In genomic region chr20:25397827-25398226, GRCh38 we compare ENCODE assay signal across 21 cellular contexts. TPM values are rescaled to one million over a fixed set of nuclear protein-coding genes. Genes with fewer than 3 reads are reported as not detected.
DNase-seq lines count a peak whose midpoint lies in the region; ATAC-seq and TF ChIP-seq lines count a peak whose summit lies in the region.
"Had no signal": no experiment of that assay in that cellular context is flagged by ENCODE, and none has a peak within 500 bp of the region (broad histone marks: within the 10 kb centered on the region; RNA-seq: fewer than 3 reads in every experiment).

No MANE protein-coding gene starts in this region.

- H3F3A ChIP-seq in neural progenitor cell (ENCODE audit: low read depth) = peaks cover 5% of the 10 kb centered on the region

- no peak overlapping the region for H3K4me3 Mint-ChIP-seq in neural progenitor cell
- H3K4me3 Mint-ChIP-seq in T-helper 2 cell treated with Interferon-gamma antibody and Interleukin-4, amounts not matched to agents 5 μg/mL and 100 μg/mL, for 36 hours = no peak overlapping the region
- H3K4me3 Mint-ChIP-seq: activated B cell treated with CpG ODN at 0.5 μM for 24 hours; naive thymus-derived CD8-positive, alpha-beta T cell; stimulated activated naive CD8-positive, alpha-beta T cell treated with anti-CD3 and anti-CD28 coated beads, Interleukin-15, amount 100 ng/mL, for 72 hours; T-cell had no signal

- H3K9ac ChIP-seq in neural progenitor cell = no peak overlapping the region

- peaks cover 0 to 12% (median 2%) of the 10 kb centered on the region in 4 donors for H3K9me3 ChIP-seq in Peyer's patch
- peaks cover 4% of the 10 kb centered on the region for H3K9me3 ChIP-seq in neural progenitor cell (ENCODE audit: low read depth)
- H3K9me3 ChIP-seq: adrenal gland had no signal

- no peak for TF ChIP-seq POLR2A in Peyer's patch (IDR thresholded peaks at IDR 0.05)

- TF ChIP-seq CTCF in C4-2B (conservative IDR thresholded peaks at IDR 0.05) = no peak
- TF ChIP-seq CTCF in Peyer's patch (IDR thresholded peaks at IDR 0.05) = no peak
- TF ChIP-seq CTCF in neural progenitor cell (IDR thresholded peaks at IDR 0.05) = no peak

- H3K27ac Mint-ChIP-seq in neural progenitor cell = no peak overlapping the region
- no peak overlapping the region for H3K27ac Mint-ChIP-seq in T-helper 2 cell treated with Interferon-gamma antibody and Interleukin-4, amounts not matched to agents 5 μg/mL and 100 μg/mL, for 36 hours
- H3K27ac Mint-ChIP-seq: activated B cell treated with CpG ODN at 0.5 μM for 24 hours; activated T-helper 2 cell treated with anti-CD3 and anti-CD28 coated beads, Interferon-gamma antibody, Interleukin-2, Interleukin-4, amounts not matched to agents 10 μg/mL and 5 μg/mL and 100 μg/mL, durations not matched to agents 14 hours and 24 hours and 36 hours; naive thymus-derived CD8-positive, alpha-beta T cell; stimulated activated naive CD8-positive, alpha-beta T cell treated with anti-CD3 and anti-CD28 coated beads, Interleukin-15, amount 100 ng/mL, for 72 hours; T-cell had no signal

- no peak overlapping the region for H2AFZ ChIP-seq in neural progenitor cell (replicated peaks)

- DNase-seq in HT-29 (ENCODE audit: low spot score) (peak; percentile 84), Peyer's patch (peak in 1 of 3 donors; percentile 51), left colon (no peak), neural progenitor cell (ENCODE audit: low spot score) (no peak)
- DNase-seq in T-helper 2 cell treated with Interferon-gamma antibody and Interleukin-4, amounts not matched to agents 5 μg/mL and 100 μg/mL, for 36 hours (ENCODE audit: low spot score) = no peak
- DNase-seq in activated CD4-positive, CD25-positive, alpha-beta regulatory T cell treated with anti-CD3 and anti-CD28 coated beads, Interleukin-2, amount 50 U/mL, for 72 hours = no peak
- DNase-seq: activated B cell treated with CpG ODN at 0.5 μM for 24 hours; adrenal gland; central memory CD4-positive, alpha-beta T cell; left ventricle myocardium superior; naive thymus-derived CD8-positive, alpha-beta T cell; NCI-H187; NCI-H524; psoas muscle; stimulated activated naive CD8-positive, alpha-beta T cell treated with anti-CD3 and anti-CD28 coated beads, Interleukin-15, amount 100 ng/mL, for 72 hours; T-cell had no signal

- peaks cover 16% of the 10 kb centered on the region for H3K4me1 Mint-ChIP-seq in neural progenitor cell
- H3K4me1 Mint-ChIP-seq in T-helper 2 cell treated with Interferon-gamma antibody and Interleukin-4, amounts not matched to agents 5 μg/mL and 100 μg/mL, for 36 hours (ENCODE audit: low read depth) = peaks cover 6% of the 10 kb centered on the region
- H3K4me1 Mint-ChIP-seq: naive thymus-derived CD8-positive, alpha-beta T cell; stimulated activated naive CD8-positive, alpha-beta T cell treated with anti-CD3 and anti-CD28 coated beads, Interleukin-15, amount 100 ng/mL, for 72 hours; T-cell had no signal

- no peaks in the 10 kb centered on the region for H3K79me2 ChIP-seq in neural progenitor cell (ENCODE audit: low read depth)

- H3K9me3 Mint-ChIP-seq in neural progenitor cell = peaks cover 20% of the 10 kb centered on the region
- peaks cover 12% of the 10 kb centered on the region for H3K9me3 Mint-ChIP-seq in T-helper 2 cell treated with Interferon-gamma antibody and Interleukin-4, amounts not matched to agents 5 μg/mL and 100 μg/mL, for 36 hours

- H3K4me3 ChIP-seq in Peyer's patch = peak overlapping the region in 1 of 4 donors; percentile 19
- no peak overlapping the region for H3K4me3 ChIP-seq in neural progenitor cell
- H3K4me3 ChIP-seq: adrenal gland, GM12878, psoas muscle had no signal

- intact Hi-C loops in left colon (cut with DNase I, micrococcal nuclease) = no loop called here

- 0 out of 2 replicates have a peak overlapping the region, but pooled peaks have one; percentile 3 for H3K27ac ChIP-seq in C4-2B
- H3K27ac ChIP-seq in Peyer's patch = peak overlapping the region in 3 of 4 donors; percentile 1 to 77 (median 61)
- no peak overlapping the region for H3K27ac ChIP-seq in neural progenitor cell
- H3K27ac ChIP-seq: adrenal gland, psoas muscle, RWPE1 had no signal

- H3K36me3 Mint-ChIP-seq in neural progenitor cell = peaks cover 4% of the 10 kb centered on the region
- peaks cover 3% of the 10 kb centered on the region for H3K36me3 Mint-ChIP-seq in T-helper 2 cell treated with Interferon-gamma antibody and Interleukin-4, amounts not matched to agents 5 μg/mL and 100 μg/mL, for 36 hours (ENCODE audit: low read depth)
- H3K36me3 Mint-ChIP-seq: T-cell had no signal

- H3K4me1 ChIP-seq in Peyer's patch (peaks cover 0 to 11% (median 0%) of the 10 kb centered on the region in 4 donors), neural progenitor cell (no peaks in the 10 kb centered on the region)
- H3K4me1 ChIP-seq: adrenal gland, psoas muscle had no signal

- ATAC-seq in left colon = peak; percentile 68
- no peak for ATAC-seq in HG03565 (IDR thresholded peaks at IDR 0.05; ENCODE audit: unreplicated experiment)
- ATAC-seq: GM12878; left ventricle myocardium superior; naive thymus-derived CD8-positive, alpha-beta T cell; psoas muscle; stimulated activated naive CD8-positive, alpha-beta T cell treated with anti-CD3 and anti-CD28 coated beads, Interleukin-15, amount 100 ng/mL, for 72 hours; T-cell had no signal

- H4K20me1 ChIP-seq in neural progenitor cell (ENCODE audit: low read depth) = no peaks in the 10 kb centered on the region

- H3K36me3 ChIP-seq in Peyer's patch (no peaks in the 10 kb centered on the region), neural progenitor cell (no peaks in the 10 kb centered on the region)
- H3K36me3 ChIP-seq: adrenal gland had no signal

- H3K4me2 ChIP-seq in neural progenitor cell = no peak overlapping the region

- peaks cover 2% of the 10 kb centered on the region for H3K27me3 Mint-ChIP-seq in neural progenitor cell (ENCODE audit: insufficient read depth, low read depth)
- peaks cover 7% of the 10 kb centered on the region for H3K27me3 Mint-ChIP-seq in T-helper 2 cell treated with Interferon-gamma antibody and Interleukin-4, amounts not matched to agents 5 μg/mL and 100 μg/mL, for 36 hours (ENCODE audit: low read depth)
- H3K27me3 Mint-ChIP-seq: activated B cell treated with CpG ODN at 0.5 μM for 24 hours; naive thymus-derived CD8-positive, alpha-beta T cell; stimulated activated naive CD8-positive, alpha-beta T cell treated with anti-CD3 and anti-CD28 coated beads, Interleukin-15, amount 100 ng/mL, for 72 hours had no signal

- H3K27me3 ChIP-seq in Peyer's patch (no peaks in the 10 kb centered on the region), neural progenitor cell (no peaks in the 10 kb centered on the region)
- H3K27me3 ChIP-seq: adrenal gland had no signal

RNA-seq across cellular contexts. Expression of gene ABHD12, which starts 7.2 kb away (rescaled TPM):
- total RNA-seq in HT-29 (2014; rRNA removed; shearing (Covaris generic)) = 93.6 and 105 TPM in 2 replicates
- total RNA-seq in Peyer's patch = 10 to 100 TPM; 46.2 to 95.4 (median 73.5) TPM
- total RNA-seq in left colon = 10 to 100 TPM; 42.4 to 76.1 TPM
- 20.8 and 29.8 TPM in 2 replicates for total RNA-seq in neural progenitor cell (ENCODE audit: low replicate concordance)

RNA-seq across cellular contexts. Expression of gene GINS1, which starts 9.6 kb away (rescaled TPM):
- 20.2 and 21.1 TPM in 2 replicates for total RNA-seq in HT-29 (2014; rRNA removed; shearing (Covaris generic))
- total RNA-seq in Peyer's patch = 10 to 100 TPM in 1 of 4 donors, 1 to 10 TPM in 2, under 1 TPM in 1; 0.53 to 14.0 (median 1.4) TPM
- total RNA-seq in left colon = 1 to 10 TPM; 2.7 to 5.0 TPM
- 51.4 and 69.6 TPM in 2 replicates for total RNA-seq in neural progenitor cell (ENCODE audit: low replicate concordance)
